Comparison of ENCODE assay signal across 17 cellular contexts in the genomic region with DNA sequence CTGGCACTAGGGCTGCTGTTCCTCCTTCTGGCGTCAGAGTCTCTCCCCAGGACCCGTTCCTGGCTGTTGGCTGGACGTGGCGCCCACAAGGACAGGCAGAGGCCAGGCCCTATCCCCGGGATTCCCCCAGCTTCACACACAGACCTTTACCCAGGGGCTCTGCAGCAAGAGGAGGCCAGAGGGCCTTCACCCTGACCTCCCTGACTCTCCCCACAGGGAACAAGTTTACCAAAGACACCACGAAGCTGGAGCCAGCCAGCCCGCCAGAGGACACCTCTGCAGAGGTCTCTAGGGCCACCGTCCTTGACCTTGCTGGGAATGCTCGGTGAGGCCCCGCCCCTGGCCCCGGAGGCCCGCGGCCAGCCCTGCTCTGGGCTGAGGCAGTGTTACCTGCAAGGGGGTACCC.
"Had no signal": no experiment of that assay in that cellular context is flagged by ENCODE, and none has a peak within 500 bp of the region (broad histone marks: within the 10 kb centered on the region; RNA-seq: fewer than 3 reads in every experiment).

No MANE protein-coding gene starts in this region.

- DNase-seq: activated CD4-positive, alpha-beta T cell treated with anti-CD3 and anti-CD28 coated beads for 4 hours; activated CD8-positive, alpha-beta memory T cell treated with anti-CD3 and anti-CD28 coated beads, Interleukin-2, amount 50 U/mL, for 48 hours; activated CD8-positive, alpha-beta T cell treated with anti-CD3 and anti-CD28 coated beads, Interleukin-2, amount 10 ng/mL, durations not matched to agents 7 days and 5 days; activated naive CD4-positive, alpha-beta T cell treated with Interleukin-2 at 50 U/mL for 16 hours; activated naive CD8-positive, alpha-beta T cell treated with anti-CD3 and anti-CD28 coated beads, Interleukin-2, amount 50 U/mL, for 24 hours; colonic mucosa; effector CD4-positive, alpha-beta T cell; hippocampal formation; kidney glomerular epithelial cell; naive B cell; stimulated activated CD4-positive, alpha-beta T cell treated with anti-CD3 and anti-CD28 coated beads, Interleukin-2, amount 100 ng/mL, for 48 hours; T-helper 1 cell; WERI-Rb-1 had no signal

- H3K36me3 Mint-ChIP-seq: naive B cell had no signal

- H3K27me3 Mint-ChIP-seq: activated naive CD8-positive, alpha-beta T cell treated with anti-CD3 and anti-CD28 coated beads, Interleukin-2, amount 50 U/mL, for 24 hours; naive B cell; stimulated activated naive CD8-positive, alpha-beta T cell treated with anti-CD3 and anti-CD28 coated beads, Interleukin-15, Interleukin-2, amounts not matched to agents 100 ng/mL and 50 ng/mL, for 24 hours had no signal

- H3K27me3 ChIP-seq: colonic mucosa had no signal

- H3K4me3 ChIP-seq: colonic mucosa, thoracic aorta had no signal

- H3K4me1 ChIP-seq: colonic mucosa had no signal

- FAIRE-seq: urothelium cell line had no signal

- H3K9me3 ChIP-seq: colonic mucosa, thoracic aorta had no signal

- H3K9me3 Mint-ChIP-seq: activated naive CD8-positive, alpha-beta T cell treated with anti-CD3 and anti-CD28 coated beads, Interleukin-2, amount 50 U/mL, for 24 hours; activated T-helper 1 cell treated with anti-CD3 and anti-CD28 coated beads, Interleukin-12 subunit alpha, Interleukin-12 subunit beta, Interleukin-2, Interleukin-4 antibody, amounts not matched to agents 30 ng/mL and 10 ng/mL and 1 ng/mL, durations not matched to agents 14 hours and 24 hours and 36 hours; naive B cell; stimulated activated naive CD8-positive, alpha-beta T cell treated with anti-CD3 and anti-CD28 coated beads, Interleukin-15, Interleukin-2, amounts not matched to agents 100 ng/mL and 50 ng/mL, for 24 hours had no signal

- H3K4me1 Mint-ChIP-seq: activated naive CD8-positive, alpha-beta T cell treated with anti-CD3 and anti-CD28 coated beads, Interleukin-2, amount 50 U/mL, for 24 hours; naive B cell had no signal

- H3K27ac ChIP-seq: colonic mucosa, thoracic aorta, WERI-Rb-1 had no signal

- H3K27ac Mint-ChIP-seq: activated CD8-positive, alpha-beta T cell treated with anti-CD3 and anti-CD28 coated beads, Interleukin-2, amount 10 ng/mL, durations not matched to agents 7 days and 5 days; activated naive CD8-positive, alpha-beta T cell treated with anti-CD3 and anti-CD28 coated beads, Interleukin-2, amount 50 U/mL, for 24 hours; activated T-helper 1 cell treated with anti-CD3 and anti-CD28 coated beads, Interleukin-12 subunit alpha, Interleukin-12 subunit beta, Interleukin-2, Interleukin-4 antibody, amounts not matched to agents 30 ng/mL and 10 ng/mL and 1 ng/mL, durations not matched to agents 14 hours and 24 hours and 36 hours; stimulated activated naive CD8-positive, alpha-beta T cell treated with anti-CD3 and anti-CD28 coated beads, Interleukin-15, Interleukin-2, amounts not matched to agents 100 ng/mL and 50 ng/mL, for 24 hours had no signal

- H3K36me3 ChIP-seq: colonic mucosa had no signal

- H3K4me3 Mint-ChIP-seq: activated CD8-positive, alpha-beta T cell treated with anti-CD3 and anti-CD28 coated beads, Interleukin-2, amount 10 ng/mL, durations not matched to agents 7 days and 5 days; activated naive CD8-positive, alpha-beta T cell treated with anti-CD3 and anti-CD28 coated beads, Interleukin-2, amount 50 U/mL, for 24 hours; activated T-helper 1 cell treated with anti-CD3 and anti-CD28 coated beads, Interleukin-12 subunit alpha, Interleukin-12 subunit beta, Interleukin-2, Interleukin-4 antibody, amounts not matched to agents 30 ng/mL and 10 ng/mL and 1 ng/mL, durations not matched to agents 14 hours and 24 hours and 36 hours; naive B cell; stimulated activated naive CD8-positive, alpha-beta T cell treated with anti-CD3 and anti-CD28 coated beads, Interleukin-15, Interleukin-2, amounts not matched to agents 100 ng/mL and 50 ng/mL, for 24 hours had no signal

- ATAC-seq: activated CD8-positive, alpha-beta T cell treated with anti-CD3 and anti-CD28 coated beads, Interleukin-2, amount 10 ng/mL, durations not matched to agents 7 days and 5 days; activated naive CD8-positive, alpha-beta T cell treated with anti-CD3 and anti-CD28 coated beads, Interleukin-2, amount 50 U/mL, for 24 hours had no signal
